In genomic region chr2:241844831-241845578, GRCh38 we compare ENCODE assay signal across 10 cellular contexts. TPM values are rescaled to one million over a fixed set of nuclear protein-coding genes. Genes with fewer than 3 reads are reported as not detected.
DNase-seq lines count a peak whose midpoint lies in the region; ATAC-seq, FAIRE-seq and TF ChIP-seq lines count a peak whose summit lies in the region.
"Had no signal": no experiment of that assay in that cellular context is flagged by ENCODE, and none has a peak within 500 bp of the region (broad histone marks: within the 10 kb centered on the region; RNA-seq: fewer than 3 reads in every experiment).

No MANE protein-coding gene starts in this region.

- H3K9me3 ChIP-seq in HepG2 (ENCODE audit: low read length) = no peaks in the 10 kb centered on the region
- no peaks in the 10 kb centered on the region for H3K9me3 ChIP-seq in right lobe of liver
- no peaks in the 10 kb centered on the region for H3K9me3 ChIP-seq in ascending aorta
- no peaks in the 10 kb centered on the region for H3K9me3 ChIP-seq in vagina

- DNase-seq in HepG2 (ENCODE audit: low spot score) (no peak), right lobe of liver (no peak), ascending aorta (ENCODE audit: low spot score in 2 of 2) (no peak), naive B cell (no peak), vagina (ENCODE audit: extremely low spot score in 2 of 2) (no peak), NCI-H2227 (lab: John Stamatoyannopoulos, UW; ENCODE audit: unreplicated experiment) (no peak), globus pallidus (ENCODE audit: low spot score) (no peak), NCI-H524 treated with DMSO at 0.1 percent for 48 hours (lab: John Stamatoyannopoulos, UW) (no peak)

- peaks cover 12 to 26% (median 15%) of the 10 kb centered on the region in 3 donors for H3K4me1 Mint-ChIP-seq in naive B cell

- H3K4me2 ChIP-seq in HepG2 (ENCODE audit: low read depth, low read length) = no peak overlapping the region

- H3K4me1 ChIP-seq in HepG2 (ENCODE audit: insufficient read depth, low read length) = peaks cover 29% of the 10 kb centered on the region
- peaks cover 0 to 6% (median 2%) of the 10 kb centered on the region in 4 donors for H3K4me1 ChIP-seq in right lobe of liver
- peaks cover 8% of the 10 kb centered on the region in 2 donors for H3K4me1 ChIP-seq in ascending aorta
- H3K4me1 ChIP-seq in vagina = peaks cover 21% of the 10 kb centered on the region

- no peaks in the 10 kb centered on the region for H3K36me3 Mint-ChIP-seq in naive B cell

- no peak for FAIRE-seq in HepG2 (lab: Jason Lieb, UNC)

- H3K36me3 ChIP-seq in HepG2 (replicated peaks in 1 of 2; ENCODE audit: control insufficient read depth in 1 of 2, insufficient read depth in 2 of 2, low read length in 2 of 2) (no peaks in the 10 kb centered on the region), right lobe of liver (no peaks in the 10 kb centered on the region), ascending aorta (no peaks in the 10 kb centered on the region), vagina (no peaks in the 10 kb centered on the region)

- intact Hi-C loops in HepG2 (cut with micrococcal nuclease; ENCODE audit: unreplicated experiment) (no loop called here), right lobe of liver (cut with DNase I) (no loop called here), ascending aorta (cut with DNase I) (loop anchor here (2.0 kb wide), 1 partner anchor 110 kb away; the partner anchor contains the start of gene D2HGDH), vagina (cut with DNase I) (no loop called here)

- H2AFZ ChIP-seq in HepG2 (ENCODE audit: low read length) = no peak overlapping the region

- no peaks in the 10 kb centered on the region; the same call in 1 of the 2 replicates for H4K20me1 ChIP-seq in HepG2 (ENCODE audit: insufficient read depth, low read length)

- no peak for TF ChIP-seq POLR2A in HepG2 (IDR thresholded peaks at IDR 0.05; ENCODE audit: insufficient read depth in 1 of 2, low read depth in 2 of 2, low read length in 2 of 2)
- no peak for TF ChIP-seq POLR2A in right lobe of liver (IDR thresholded peaks at IDR 0.05)
- TF ChIP-seq POLR2A in vagina (IDR thresholded peaks at IDR 0.05) = no peak

- TF ChIP-seq EP300 in HepG2 (IDR thresholded peaks at IDR 0.05; ENCODE audit: low read depth in 2 of 2, low read length in 2 of 2) (no peak), HepG2 (CRISPR knock-in tag; IDR thresholded peaks at IDR 0.05; ENCODE audit: borderline replicate concordance) (no peak)

- H3K27me3 ChIP-seq in HepG2 (ENCODE audit: control insufficient read depth in 1 of 2, insufficient read depth in 2 of 2, low read length in 2 of 2) (peaks cover 21 to 63% of the 10 kb centered on the region in 2 experiments), right lobe of liver (no peaks in the 10 kb centered on the region), ascending aorta (no peaks in the 10 kb centered on the region), vagina (no peaks in the 10 kb centered on the region)

- H3K27ac Mint-ChIP-seq in naive B cell = peak overlapping the region in 5 of 6 donors; percentile 26 to 93 (median 67)

- peaks cover 0 to 21% (median 4%) of the 10 kb centered on the region in 3 donors for H3K27me3 Mint-ChIP-seq in naive B cell

- 70% methylated on average over 37 of the region's 37 CpGs for WGBS in HepG2 (ENCODE audit: low lambda C conversion rate)
- 78% methylated on average over 9 of the region's 37 CpGs for WGBS in right lobe of liver (ENCODE audit: insufficient coverage, low coverage, low lambda C conversion rate, missing lambda C conversion rate)

- H3K79me2 ChIP-seq in HepG2 (ENCODE audit: insufficient read depth, low read length) = no peaks in the 10 kb centered on the region

- ATAC-seq in HepG2 (no peak), right lobe of liver (no peak), naive B cell (ENCODE audit: low read depth in 2 of 2) (no peak)

- H3K27ac ChIP-seq in HepG2 (ENCODE audit: extremely low read length, insufficient read depth, low read length) (no peak overlapping the region), right lobe of liver (no peak overlapping the region), ascending aorta (peak overlapping the region in 1 of 2 donors; percentile 60), vagina (peak overlapping the region; percentile 73)

- TF ChIP-seq CTCF in HepG2 (CRISPR knock-in tag; IDR thresholded peaks at IDR 0.05) (no peak), right lobe of liver (IDR thresholded peaks at IDR 0.05) (no peak), ascending aorta (IDR thresholded peaks at IDR 0.05) (no peak), vagina (IDR thresholded peaks at IDR 0.05) (no peak)

- in situ Hi-C loops in HepG2 (cut with HindIII; ENCODE audit: extremely low pct_ligation_motif_present, low pct_unique_long_range_greater_than_20kb) = no loop called here

- BruUV-seq in HepG2 (replicated peaks; lab: Mats Ljungman, UMichigan) = no TSS peak

- CTCF ChIA-PET in HepG2 (lab: Yijun Ruan, JAX; ENCODE audit: low intra/inter-chr PET ratio, low total read pairs) = no interaction called here

- H3K4me3 Mint-ChIP-seq in naive B cell = peak overlapping the region; percentile 76 to 85 (median 81)

- no peak overlapping the region for H3K9ac ChIP-seq in HepG2 (ENCODE audit: insufficient read depth, low read depth, low read length)

- no peaks in the 10 kb centered on the region for H3K9me3 Mint-ChIP-seq in naive B cell

- H3K4me3 ChIP-seq in HepG2 (replicated peaks in 1 of 3; ENCODE audit: insufficient read depth in 1 of 3, low read depth in 2 of 3, low read length in 3 of 3) (no peak overlapping the region), right lobe of liver (peak overlapping the region in 1 of 3 donors; percentile 42), ascending aorta (peak overlapping the region; percentile 54 to 63), vagina (peak overlapping the region; percentile 44 to 52)

- no peak for TF ChIP-seq RAD21 in HepG2 (CRISPR knock-in tag; IDR thresholded peaks at IDR 0.05)

- POLR2A ChIA-PET in HepG2 (lab: Yijun Ruan, JAX) = interaction anchor here (1.3 kb wide), 1 partner anchor 36 kb away, joined by 3 read pairs; the partner anchor contains the start of gene NEU4

RNA-seq across cellular contexts. Expression of gene PDCD1, which starts 13.7 kb away (rescaled TPM):
- total RNA-seq in HepG2 (2016; rRNA removed; fragmentation: Illumina TruSeq; extraction: Trizol) (not detected in 2 replicates), right lobe of liver (under 1 TPM in 3 of 6 experiments, not detected in 3; 0.19 to 0.61 (median 0.20) TPM), ascending aorta (not detected), vagina (3.9 TPM)
- total RNA-seq in HepG2 (2016; cell fraction: cytosol; rRNA removed; fragmentation: Illumina TruSeq; extraction: Trizol; ENCODE audit: low read depth) = not detected in 2 replicates
- 0.11 TPM in 1 of 2 replicates, not detected in the other for total RNA-seq in HepG2 (2016; cell fraction: insoluble cytoplasmic fraction; rRNA removed; fragmentation: Illumina TruSeq; extraction: Trizol)
- total RNA-seq in HepG2 (2016; cell fraction: membrane; rRNA removed; fragmentation: Illumina TruSeq; extraction: Trizol) = 0.09 TPM in 1 of 2 replicates, not detected in the other
- 0.59 TPM in 1 of 2 replicates, not detected in the other for total RNA-seq in HepG2 (2016; cell fraction: nucleus; rRNA removed; fragmentation: Illumina TruSeq; extraction: Trizol)
- polyA plus RNA-seq in HepG2 (2011; rRNA removed) (0.04 and 0.31 TPM in 2 replicates), naive B cell (ENCODE audit: low read depth in 6 of 6) (not detected)
- polyA plus RNA-seq in HepG2 (2011; cell fraction: cytosol; rRNA removed) = 0.15 and 0.24 TPM in 2 replicates
- polyA plus RNA-seq in HepG2 (2011; cell fraction: nucleus; rRNA removed) = 0.18 and 0.19 TPM in 2 replicates
- not detected in 2 replicates for polyA plus RNA-seq in HepG2 (2012)
- 0.41 TPM in 1 of 2 replicates, not detected in the other for polyA plus RNA-seq in HepG2 (2016; cell fraction: cytosol; fragmentation: Illumina TruSeq; extraction: Trizol; ENCODE audit: low read depth)
- polyA plus RNA-seq in HepG2 (2016; cell fraction: insoluble cytoplasmic fraction; fragmentation: Illumina TruSeq; extraction: Trizol; ENCODE audit: low read depth) = not detected in 2 replicates
- not detected in 2 replicates for polyA plus RNA-seq in HepG2 (2016; cell fraction: membrane; fragmentation: Illumina TruSeq; extraction: Trizol; ENCODE audit: low read depth)
- not detected in 2 replicates for polyA plus RNA-seq in HepG2 (2016; cell fraction: nucleus; fragmentation: Illumina TruSeq; extraction: Trizol; ENCODE audit: insufficient read depth, low read depth)
- polyA minus RNA-seq in HepG2 (2011; rRNA and poly(A)+ RNA removed; ENCODE audit: low replicate concordance) = 0.70 TPM in 1 of 2 replicates, not detected in the other
- polyA minus RNA-seq in HepG2 (2011; cell fraction: cytosol; rRNA and poly(A)+ RNA removed) = not detected in 2 replicates
- polyA minus RNA-seq in HepG2 (2011; cell fraction: nucleus; rRNA and poly(A)+ RNA removed) = not detected in 2 replicates
- total RNA-seq: MCF 10A had no signal

RNA-seq across cellular contexts. Expression of gene RTP5, which starts 24.5 kb away (rescaled TPM):
- total RNA-seq in HepG2 (2016; rRNA removed; fragmentation: Illumina TruSeq; extraction: Trizol) (not detected in 2 replicates), right lobe of liver (not detected), ascending aorta (not detected), vagina (not detected)
- not detected in 2 replicates for total RNA-seq in HepG2 (2016; cell fraction: cytosol; rRNA removed; fragmentation: Illumina TruSeq; extraction: Trizol; ENCODE audit: low read depth)
- not detected in 2 replicates for total RNA-seq in HepG2 (2016; cell fraction: insoluble cytoplasmic fraction; rRNA removed; fragmentation: Illumina TruSeq; extraction: Trizol)
- not detected in 2 replicates for total RNA-seq in HepG2 (2016; cell fraction: membrane; rRNA removed; fragmentation: Illumina TruSeq; extraction: Trizol)
- not detected in 2 replicates for total RNA-seq in HepG2 (2016; cell fraction: nucleus; rRNA removed; fragmentation: Illumina TruSeq; extraction: Trizol)
- polyA plus RNA-seq in HepG2 (2011; rRNA removed) (not detected in 2 replicates), naive B cell (ENCODE audit: low read depth in 6 of 6) (not detected)
- polyA plus RNA-seq in HepG2 (2011; cell fraction: cytosol; rRNA removed) = not detected in 2 replicates
- polyA plus RNA-seq in HepG2 (2011; cell fraction: nucleus; rRNA removed) = not detected in 2 replicates
- not detected in 2 replicates for polyA plus RNA-seq in HepG2 (2012)
- polyA plus RNA-seq in HepG2 (2016; cell fraction: cytosol; fragmentation: Illumina TruSeq; extraction: Trizol; ENCODE audit: low read depth) = not detected in 2 replicates
- polyA plus RNA-seq in HepG2 (2016; cell fraction: insoluble cytoplasmic fraction; fragmentation: Illumina TruSeq; extraction: Trizol; ENCODE audit: low read depth) = not detected in 2 replicates
- not detected in 2 replicates for polyA plus RNA-seq in HepG2 (2016; cell fraction: membrane; fragmentation: Illumina TruSeq; extraction: Trizol; ENCODE audit: low read depth)
- polyA plus RNA-seq in HepG2 (2016; cell fraction: nucleus; fragmentation: Illumina TruSeq; extraction: Trizol; ENCODE audit: insufficient read depth, low read depth) = not detected in 2 replicates
- polyA minus RNA-seq in HepG2 (2011; rRNA and poly(A)+ RNA removed; ENCODE audit: low replicate concordance) = not detected in 2 replicates
- polyA minus RNA-seq in HepG2 (2011; cell fraction: cytosol; rRNA and poly(A)+ RNA removed) = not detected in 2 replicates
- not detected in 2 replicates for polyA minus RNA-seq in HepG2 (2011; cell fraction: nucleus; rRNA and poly(A)+ RNA removed)
- total RNA-seq: epithelial cell of proximal tubule, MCF 10A had no signal

RNA-seq across cellular contexts. Expression of gene NEU4, which starts 36.0 kb away (rescaled TPM):
- total RNA-seq in HepG2 (2016; rRNA removed; fragmentation: Illumina TruSeq; extraction: Trizol) (104 and 107 TPM in 2 replicates), right lobe of liver (10 to 100 TPM; 16.8 to 87.1 (median 76.2) TPM), ascending aorta (not detected), vagina (not detected)
- 27.0 and 30.1 TPM in 2 replicates for total RNA-seq in HepG2 (2016; cell fraction: cytosol; rRNA removed; fragmentation: Illumina TruSeq; extraction: Trizol; ENCODE audit: low read depth)
- total RNA-seq in HepG2 (2016; cell fraction: insoluble cytoplasmic fraction; rRNA removed; fragmentation: Illumina TruSeq; extraction: Trizol) = 108 and 118 TPM in 2 replicates
- 67.8 and 70.6 TPM in 2 replicates for total RNA-seq in HepG2 (2016; cell fraction: membrane; rRNA removed; fragmentation: Illumina TruSeq; extraction: Trizol)
- 43.9 and 53.0 TPM in 2 replicates for total RNA-seq in HepG2 (2016; cell fraction: nucleus; rRNA removed; fragmentation: Illumina TruSeq; extraction: Trizol)
- polyA plus RNA-seq in HepG2 (2011; rRNA removed) (53.5 and 71.4 TPM in 2 replicates), naive B cell (ENCODE audit: low read depth in 6 of 6) (1 to 10 TPM in 1 of 6 donors, under 1 TPM in 1, not detected in 4; 0.55 to 1.7 TPM)
- 52.8 and 126 TPM in 2 replicates for polyA plus RNA-seq in HepG2 (2011; cell fraction: cytosol; rRNA removed)
- polyA plus RNA-seq in HepG2 (2011; cell fraction: nucleus; rRNA removed) = 167 and 187 TPM in 2 replicates
- polyA plus RNA-seq in HepG2 (2012) = 34.5 and 40.6 TPM in 2 replicates
- 23.8 and 25.7 TPM in 2 replicates for polyA plus RNA-seq in HepG2 (2016; cell fraction: cytosol; fragmentation: Illumina TruSeq; extraction: Trizol; ENCODE audit: low read depth)
- polyA plus RNA-seq in HepG2 (2016; cell fraction: insoluble cytoplasmic fraction; fragmentation: Illumina TruSeq; extraction: Trizol; ENCODE audit: low read depth) = 96.8 and 121 TPM in 2 replicates
- polyA plus RNA-seq in HepG2 (2016; cell fraction: membrane; fragmentation: Illumina TruSeq; extraction: Trizol; ENCODE audit: low read depth) = 48.5 and 51.3 TPM in 2 replicates
- polyA plus RNA-seq in HepG2 (2016; cell fraction: nucleus; fragmentation: Illumina TruSeq; extraction: Trizol; ENCODE audit: insufficient read depth, low read depth) = 84.0 and 95.2 TPM in 2 replicates
- 114 TPM in 1 of 2 replicates, not detected in the other for polyA minus RNA-seq in HepG2 (2011; rRNA and poly(A)+ RNA removed; ENCODE audit: low replicate concordance)
- polyA minus RNA-seq in HepG2 (2011; cell fraction: cytosol; rRNA and poly(A)+ RNA removed) = 45.5 and 50.7 TPM in 2 replicates
- polyA minus RNA-seq in HepG2 (2011; cell fraction: nucleus; rRNA and poly(A)+ RNA removed) = 32.4 and 35.0 TPM in 2 replicates
- total RNA-seq: epithelial cell of proximal tubule, MCF 10A had no signal

Comparison
In these comparisons a context has a peak if more than half of its experiments do, and no peak if none do; other contexts are left out.
1. H3K4me3 ChIP-seq: peak in ascending aorta (2 of 2) and vagina (2 of 2); none in HepG2 (0 of 3).
2. RNA of gene NEU4, which starts 36.0 kb away (total RNA-seq): 27.0 to 118 TPM in HepG2 and 16.8 to 87.1 TPM in right lobe of liver; not detected in vagina (single experiment) and not detected in ascending aorta (single experiment); every median in the first group is over 10 times any median in the second.